ENCODE assay signal across 1 cellular context in the genomic region with DNA sequence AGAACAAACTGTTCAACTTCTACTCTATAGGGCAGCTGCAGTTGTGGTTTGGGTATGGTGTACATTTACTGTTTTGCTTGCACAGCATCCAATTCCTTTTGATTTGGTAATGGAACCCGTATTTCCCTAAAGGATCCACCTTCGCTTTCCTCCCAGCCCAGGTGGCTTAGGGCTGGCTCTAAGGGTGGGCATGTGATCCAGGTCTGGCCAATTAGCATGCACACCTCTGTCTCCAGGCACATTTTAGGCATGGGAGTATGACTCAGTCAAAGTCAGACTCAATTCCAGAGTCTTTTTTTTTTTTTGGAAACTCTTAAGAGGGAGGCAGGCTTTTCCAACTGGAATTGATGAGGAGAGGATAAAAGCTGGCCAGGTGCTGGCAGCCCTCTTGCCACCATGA.
TF ChIP-seq lines count a peak whose summit lies in the region.

No MANE protein-coding gene starts in this region.

TF ChIP-seq in K562, 482 proteins besides CTCF, POLR2A, EP300 and RAD21 (continued from another document):
- TF ChIP-seq ZNF212 (CRISPR knock-in tag; IDR thresholded peaks at IDR 0.05) = no peak
